In the genomic region with DNA sequence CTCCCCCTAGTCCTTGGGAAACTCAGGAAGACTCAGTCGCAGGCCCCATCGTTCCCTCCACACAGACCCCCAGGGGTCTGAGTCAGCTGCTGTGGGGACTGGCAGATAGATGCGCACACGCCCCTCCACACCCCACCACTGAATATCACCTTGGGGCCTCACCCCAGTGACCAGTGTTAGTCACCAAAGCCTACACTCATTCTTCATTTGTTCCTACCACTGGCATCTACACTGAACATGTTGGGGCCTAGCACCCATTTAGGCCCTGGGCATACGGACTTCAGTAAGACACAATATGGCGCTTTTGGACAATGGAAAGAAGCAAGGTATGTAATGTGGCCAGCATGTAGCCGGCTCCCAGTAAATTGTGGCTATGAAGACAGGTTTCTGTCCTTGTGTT, we compare ENCODE assay signal across 25 cellular contexts.
"Had no signal": no experiment of that assay in that cellular context is flagged by ENCODE, and none has a peak within 500 bp of the region (broad histone marks: within the 10 kb centered on the region; RNA-seq: fewer than 3 reads in every experiment).

No MANE protein-coding gene starts in this region.

- H2AFZ ChIP-seq: hepatocyte had no signal

- DNase-seq: activated CD4-positive, alpha-beta memory T cell treated with anti-CD3 and anti-CD28 coated beads for 36 hours; activated CD4-positive, alpha-beta T cell treated with anti-CD3 and anti-CD28 coated beads for 48 hours; activated CD4-positive, CD25-positive, alpha-beta regulatory T cell; activated effector memory CD4-positive, alpha-beta T cell treated with Interleukin-2 at 50 U/mL for 16 hours; activated naive CD4-positive, alpha-beta T cell treated with anti-CD3 and anti-CD28 coated beads for 36 hours; activated T-cell treated with anti-CD3 and anti-CD28 coated beads, Interleukin-2, amount 50 U/mL, for 72 hours; anterior cingulate cortex; body of pancreas; foreskin fibroblast; left ventricle myocardium superior; ovary; spleen; stimulated activated CD4-positive, alpha-beta T cell treated with anti-CD3 and anti-CD28 coated beads, Interleukin-4, amount 100 ng/mL, for 1 hour; SW 1271; T-helper 17 cell; tibial artery had no signal

- H3K4me1 ChIP-seq: body of pancreas, prostate gland, spleen, tibial artery had no signal

- H3K9me3 ChIP-seq: body of pancreas, neutrophil, ovary, prostate gland, spleen, tibial artery had no signal

- H3K27ac Mint-ChIP-seq: activated CD4-positive, alpha-beta memory T cell treated with anti-CD3 and anti-CD28 coated beads for 36 hours; activated naive CD4-positive, alpha-beta T cell treated with anti-CD3 and anti-CD28 coated beads for 36 hours; activated T-cell treated with anti-CD3 and anti-CD28 coated beads, Interleukin-2, amount 50 U/mL, for 72 hours; natural killer cell treated with Interleukin-12 subunit alpha and Interleukin-12 subunit beta and Interleukin-15 and Interleukin-18, amount 100 ng/mL, for 72 hours; stimulated activated naive CD8-positive, alpha-beta T cell treated with anti-CD3 and anti-CD28 coated beads, Interleukin-15, Interleukin-2, amounts not matched to agents 100 ng/mL and 50 ng/mL, for 24 hours; T-helper 17 cell had no signal

- H3K4me2 ChIP-seq: hepatocyte had no signal

- H3K4me3 ChIP-seq: body of pancreas, dorsolateral prefrontal cortex, hepatocyte, ovary, prostate gland, spleen, tibial artery had no signal

- H3K27me3 ChIP-seq: body of pancreas, hepatocyte, neutrophil, ovary, spleen, tibial artery had no signal

- H3K4me1 Mint-ChIP-seq: central memory CD8-positive, alpha-beta T cell; T-helper 17 cell had no signal

- H3K27me3 Mint-ChIP-seq: activated CD4-positive, alpha-beta memory T cell treated with anti-CD3 and anti-CD28 coated beads for 36 hours; stimulated activated naive CD8-positive, alpha-beta T cell treated with anti-CD3 and anti-CD28 coated beads, Interleukin-15, Interleukin-2, amounts not matched to agents 100 ng/mL and 50 ng/mL, for 24 hours; T-helper 17 cell had no signal

- FAIRE-seq: colon, urothelium cell line had no signal

- H3K36me3 Mint-ChIP-seq: activated CD4-positive, alpha-beta memory T cell treated with anti-CD3 and anti-CD28 coated beads for 36 hours; natural killer cell treated with Interleukin-12 subunit alpha and Interleukin-12 subunit beta and Interleukin-15 and Interleukin-18, amount 100 ng/mL, for 72 hours had no signal

- H3K36me3 ChIP-seq: neutrophil, ovary, prostate gland, spleen, tibial artery had no signal

- H3K27ac ChIP-seq: body of pancreas, dorsolateral prefrontal cortex, hepatocyte, neutrophil, ovary, prostate gland, spleen, tibial artery had no signal

- H3K9me3 Mint-ChIP-seq: activated CD4-positive, alpha-beta memory T cell treated with anti-CD3 and anti-CD28 coated beads for 36 hours; activated naive CD4-positive, alpha-beta T cell treated with anti-CD3 and anti-CD28 coated beads for 36 hours; activated T-cell treated with anti-CD3 and anti-CD28 coated beads, Interleukin-2, amount 50 U/mL, for 72 hours; central memory CD8-positive, alpha-beta T cell; natural killer cell treated with Interleukin-12 subunit alpha and Interleukin-12 subunit beta and Interleukin-15 and Interleukin-18, amount 100 ng/mL, for 72 hours; stimulated activated naive CD8-positive, alpha-beta T cell treated with anti-CD3 and anti-CD28 coated beads, Interleukin-15, Interleukin-2, amounts not matched to agents 100 ng/mL and 50 ng/mL, for 24 hours had no signal

- H3K4me3 Mint-ChIP-seq: activated CD4-positive, alpha-beta memory T cell treated with anti-CD3 and anti-CD28 coated beads for 36 hours; activated naive CD4-positive, alpha-beta T cell treated with anti-CD3 and anti-CD28 coated beads for 36 hours; activated T-cell treated with anti-CD3 and anti-CD28 coated beads, Interleukin-2, amount 50 U/mL, for 72 hours; central memory CD8-positive, alpha-beta T cell; natural killer cell treated with Interleukin-12 subunit alpha and Interleukin-12 subunit beta and Interleukin-15 and Interleukin-18, amount 100 ng/mL, for 72 hours; stimulated activated naive CD8-positive, alpha-beta T cell treated with anti-CD3 and anti-CD28 coated beads, Interleukin-15, Interleukin-2, amounts not matched to agents 100 ng/mL and 50 ng/mL, for 24 hours; T-helper 17 cell had no signal

- H3K79me2 ChIP-seq: hepatocyte had no signal

- ATAC-seq: activated T-cell treated with anti-CD3 and anti-CD28 coated beads, Interleukin-2, amount 50 U/mL, for 72 hours; body of pancreas; left ventricle myocardium superior; natural killer cell treated with Interleukin-12 subunit alpha and Interleukin-12 subunit beta and Interleukin-15 and Interleukin-18, amount 100 ng/mL, for 72 hours; T-helper 17 cell had no signal
